ENCODE assay signal across 2 cellular contexts in the genomic region with DNA sequence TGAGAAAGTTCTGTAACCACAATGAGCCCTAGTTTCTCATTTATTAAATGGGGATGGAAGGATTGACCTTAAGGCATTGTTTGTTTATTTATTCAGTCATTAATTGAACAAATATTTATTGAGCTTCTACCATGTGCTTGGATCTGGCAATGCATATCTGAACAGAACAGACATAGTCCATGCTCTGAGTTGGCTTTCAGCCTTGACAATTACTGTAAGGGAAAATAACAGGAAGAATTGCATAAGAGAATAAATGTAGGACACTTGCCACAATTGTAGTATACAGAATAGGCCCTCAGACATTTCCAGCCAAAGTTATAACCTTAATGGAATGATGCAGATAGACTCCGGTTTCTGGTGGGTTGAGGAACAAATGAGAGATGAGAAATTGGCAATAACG.
TF ChIP-seq lines count a peak whose summit lies in the region.

No MANE protein-coding gene starts in this region.

TF ChIP-seq in liver, 16 proteins besides CTCF, POLR2A, EP300 and RAD21 (continued from another document):
- TF ChIP-seq, protein P1, sequence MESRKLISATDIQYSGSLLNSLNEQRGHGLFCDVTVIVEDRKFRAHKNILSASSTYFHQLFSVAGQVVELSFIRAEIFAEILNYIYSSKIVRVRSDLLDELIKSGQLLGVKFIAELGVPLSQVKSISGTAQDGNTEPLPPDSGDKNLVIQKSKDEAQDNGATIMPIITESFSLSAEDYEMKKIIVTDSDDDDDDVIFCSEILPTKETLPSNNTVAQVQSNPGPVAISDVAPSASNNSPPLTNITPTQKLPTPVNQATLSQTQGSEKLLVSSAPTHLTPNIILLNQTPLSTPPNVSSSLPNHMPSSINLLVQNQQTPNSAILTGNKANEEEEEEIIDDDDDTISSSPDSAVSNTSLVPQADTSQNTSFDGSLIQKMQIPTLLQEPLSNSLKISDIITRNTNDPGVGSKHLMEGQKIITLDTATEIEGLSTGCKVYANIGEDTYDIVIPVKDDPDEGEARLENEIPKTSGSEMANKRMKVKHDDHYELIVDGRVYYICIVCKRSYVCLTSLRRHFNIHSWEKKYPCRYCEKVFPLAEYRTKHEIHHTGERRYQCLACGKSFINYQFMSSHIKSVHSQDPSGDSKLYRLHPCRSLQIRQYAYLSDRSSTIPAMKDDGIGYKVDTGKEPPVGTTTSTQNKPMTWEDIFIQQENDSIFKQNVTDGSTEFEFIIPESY (IDR thresholded peaks at IDR 0.05): no peak

TF ChIP-seq in HepG2, 621 proteins besides CTCF, POLR2A, EP300 and RAD21 (continued from another document):
- TF ChIP-seq, protein P2, sequence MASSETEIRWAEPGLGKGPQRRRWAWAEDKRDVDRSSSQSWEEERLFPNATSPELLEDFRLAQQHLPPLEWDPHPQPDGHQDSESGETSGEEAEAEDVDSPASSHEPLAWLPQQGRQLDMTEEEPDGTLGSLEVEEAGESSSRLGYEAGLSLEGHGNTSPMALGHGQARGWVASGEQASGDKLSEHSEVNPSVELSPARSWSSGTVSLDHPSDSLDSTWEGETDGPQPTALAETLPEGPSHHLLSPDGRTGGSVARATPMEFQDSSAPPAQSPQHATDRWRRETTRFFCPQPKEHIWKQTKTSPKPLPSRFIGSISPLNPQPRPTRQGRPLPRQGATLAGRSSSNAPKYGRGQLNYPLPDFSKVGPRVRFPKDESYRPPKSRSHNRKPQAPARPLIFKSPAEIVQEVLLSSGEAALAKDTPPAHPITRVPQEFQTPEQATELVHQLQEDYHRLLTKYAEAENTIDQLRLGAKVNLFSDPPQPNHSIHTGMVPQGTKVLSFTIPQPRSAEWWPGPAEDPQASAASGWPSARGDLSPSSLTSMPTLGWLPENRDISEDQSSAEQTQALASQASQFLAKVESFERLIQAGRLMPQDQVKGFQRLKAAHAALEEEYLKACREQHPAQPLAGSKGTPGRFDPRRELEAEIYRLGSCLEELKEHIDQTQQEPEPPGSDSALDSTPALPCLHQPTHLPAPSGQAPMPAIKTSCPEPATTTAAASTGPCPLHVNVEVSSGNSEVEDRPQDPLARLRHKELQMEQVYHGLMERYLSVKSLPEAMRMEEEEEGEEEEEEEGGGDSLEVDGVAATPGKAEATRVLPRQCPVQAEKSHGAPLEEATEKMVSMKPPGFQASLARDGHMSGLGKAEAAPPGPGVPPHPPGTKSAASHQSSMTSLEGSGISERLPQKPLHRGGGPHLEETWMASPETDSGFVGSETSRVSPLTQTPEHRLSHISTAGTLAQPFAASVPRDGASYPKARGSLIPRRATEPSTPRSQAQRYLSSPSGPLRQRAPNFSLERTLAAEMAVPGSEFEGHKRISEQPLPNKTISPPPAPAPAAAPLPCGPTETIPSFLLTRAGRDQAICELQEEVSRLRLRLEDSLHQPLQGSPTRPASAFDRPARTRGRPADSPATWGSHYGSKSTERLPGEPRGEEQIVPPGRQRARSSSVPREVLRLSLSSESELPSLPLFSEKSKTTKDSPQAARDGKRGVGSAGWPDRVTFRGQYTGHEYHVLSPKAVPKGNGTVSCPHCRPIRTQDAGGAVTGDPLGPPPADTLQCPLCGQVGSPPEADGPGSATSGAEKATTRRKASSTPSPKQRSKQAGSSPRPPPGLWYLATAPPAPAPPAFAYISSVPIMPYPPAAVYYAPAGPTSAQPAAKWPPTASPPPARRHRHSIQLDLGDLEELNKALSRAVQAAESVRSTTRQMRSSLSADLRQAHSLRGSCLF (CRISPR knock-in tag; IDR thresholded peaks at IDR 0.05; ENCODE audit: borderline replicate concordance): no peak
- TF ChIP-seq RFXAP (CRISPR knock-in tag; IDR thresholded peaks at IDR 0.05; ENCODE audit: borderline replicate concordance) (no peak), JDP2 (CRISPR knock-in tag; IDR thresholded peaks at IDR 0.05; ENCODE audit: borderline replicate concordance) (no peak), ZNF510 (CRISPR knock-in tag; IDR thresholded peaks at IDR 0.05; ENCODE audit: low read depth) (no peak), ZNF484 (CRISPR knock-in tag; IDR thresholded peaks at IDR 0.05; ENCODE audit: borderline replicate concordance, low read depth) (no peak), NFE2L1 (CRISPR knock-in tag; IDR thresholded peaks at IDR 0.05; ENCODE audit: borderline replicate concordance) (no peak)
- TF ChIP-seq, protein P3, sequence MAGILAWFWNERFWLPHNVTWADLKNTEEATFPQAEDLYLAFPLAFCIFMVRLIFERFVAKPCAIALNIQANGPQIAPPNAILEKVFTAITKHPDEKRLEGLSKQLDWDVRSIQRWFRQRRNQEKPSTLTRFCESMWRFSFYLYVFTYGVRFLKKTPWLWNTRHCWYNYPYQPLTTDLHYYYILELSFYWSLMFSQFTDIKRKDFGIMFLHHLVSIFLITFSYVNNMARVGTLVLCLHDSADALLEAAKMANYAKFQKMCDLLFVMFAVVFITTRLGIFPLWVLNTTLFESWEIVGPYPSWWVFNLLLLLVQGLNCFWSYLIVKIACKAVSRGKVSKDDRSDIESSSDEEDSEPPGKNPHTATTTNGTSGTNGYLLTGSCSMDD (CRISPR knock-in tag; IDR thresholded peaks at IDR 0.05): no peak
- TF ChIP-seq, protein P4, sequence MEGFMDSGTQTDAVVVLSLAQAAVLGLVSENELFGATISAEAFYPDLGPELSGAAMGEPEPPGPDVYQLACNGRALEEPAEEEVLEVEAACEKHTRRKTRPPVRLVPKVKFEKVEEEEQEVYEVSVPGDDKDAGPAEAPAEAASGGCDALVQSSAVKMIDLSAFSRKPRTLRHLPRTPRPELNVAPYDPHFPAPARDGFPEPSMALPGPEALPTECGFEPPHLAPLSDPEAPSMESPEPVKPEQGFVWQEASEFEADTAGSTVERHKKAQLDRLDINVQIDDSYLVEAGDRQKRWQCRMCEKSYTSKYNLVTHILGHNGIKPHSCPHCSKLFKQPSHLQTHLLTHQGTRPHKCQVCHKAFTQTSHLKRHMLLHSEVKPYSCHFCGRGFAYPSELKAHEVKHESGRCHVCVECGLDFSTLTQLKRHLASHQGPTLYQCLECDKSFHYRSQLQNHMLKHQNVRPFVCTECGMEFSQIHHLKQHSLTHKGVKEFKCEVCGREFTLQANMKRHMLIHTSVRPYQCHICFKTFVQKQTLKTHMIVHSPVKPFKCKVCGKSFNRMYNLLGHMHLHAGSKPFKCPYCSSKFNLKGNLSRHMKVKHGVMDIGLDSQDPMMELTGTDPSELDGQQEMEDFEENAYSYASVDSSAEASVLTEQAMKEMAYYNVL (CRISPR knock-in tag; IDR thresholded peaks at IDR 0.05; ENCODE audit: borderline replicate concordance): no peak
